Comparison of ENCODE assay signal across 17 cellular contexts in genomic region chr9:88682431-88682831, GRCh38.
"Had no signal": no experiment of that assay in that cellular context is flagged by ENCODE, and none has a peak within 500 bp of the region (broad histone marks: within the 10 kb centered on the region; RNA-seq: fewer than 3 reads in every experiment).

No MANE protein-coding gene starts in this region.

- H3K36me3 Mint-ChIP-seq: activated naive CD4-positive, alpha-beta T cell treated with anti-CD3 and anti-CD28 coated beads, Interleukin-2, amount 50 U/mL, for 24 hours; mesothelial cell of epicardium; WTC11 had no signal

- H3K27me3 ChIP-seq: brain microvascular endothelial cell, foreskin keratinocyte had no signal

- H3K9me3 ChIP-seq: psoas muscle had no signal

- H3K4me1 Mint-ChIP-seq: activated naive CD4-positive, alpha-beta T cell treated with anti-CD3 and anti-CD28 coated beads, Interleukin-2, amount 50 U/mL, for 24 hours; WTC11 had no signal

- H3K4me1 ChIP-seq: foreskin keratinocyte, psoas muscle had no signal

- H3K27ac ChIP-seq: brain microvascular endothelial cell, foreskin keratinocyte, psoas muscle had no signal

- H3K4me3 ChIP-seq: psoas muscle had no signal

- DNase-seq: activated CD4-positive, alpha-beta T cell treated with anti-CD3 and anti-CD28 coated beads for 48 hours; activated CD8-positive, alpha-beta T cell treated with anti-CD3 and anti-CD28 coated beads, Interleukin-2, amount 10 ng/mL, durations not matched to agents 7 days and 5 days; amygdala; brain microvascular endothelial cell; cerebellar nuclear complex; dermis blood vessel endothelial cell; foreskin keratinocyte; head of caudate nucleus; psoas muscle; stimulated activated CD4-positive, alpha-beta T cell treated with anti-CD3 and anti-CD28 coated beads, Interleukin-4, amount 100 ng/mL, for 1 hour; stimulated activated CD8-positive, alpha-beta memory T cell treated with anti-CD3 and anti-CD28 coated beads, Interleukin-4, amount 100 ng/mL, for 48 hours; T-helper 17 cell had no signal

- H3K27me3 Mint-ChIP-seq: stimulated activated naive CD8-positive, alpha-beta T cell treated with anti-CD3 and anti-CD28 coated beads, Interleukin-15, Interleukin-2, amounts not matched to agents 100 ng/mL and 50 ng/mL, for 24 hours; T-helper 17 cell had no signal

- H3K9me3 Mint-ChIP-seq: activated naive CD4-positive, alpha-beta T cell treated with anti-CD3 and anti-CD28 coated beads, Interleukin-2, amount 50 U/mL, for 24 hours; activated T-helper 2 cell treated with anti-CD3 and anti-CD28 coated beads, Interferon-gamma antibody, Interleukin-2, Interleukin-4, amounts not matched to agents 10 μg/mL and 5 μg/mL and 100 μg/mL, durations not matched to agents 14 hours and 24 hours and 36 hours; mesothelial cell of epicardium; stimulated activated naive CD8-positive, alpha-beta T cell treated with anti-CD3 and anti-CD28 coated beads, Interleukin-15, Interleukin-2, amounts not matched to agents 100 ng/mL and 50 ng/mL, for 24 hours had no signal

- H3K36me3 ChIP-seq: brain microvascular endothelial cell had no signal

- H3K4me3 Mint-ChIP-seq: activated CD8-positive, alpha-beta T cell treated with anti-CD3 and anti-CD28 coated beads, Interleukin-2, amount 10 ng/mL, durations not matched to agents 7 days and 5 days; activated naive CD4-positive, alpha-beta T cell treated with anti-CD3 and anti-CD28 coated beads, Interleukin-2, amount 50 U/mL, for 24 hours; mesothelial cell of epicardium; stimulated activated naive CD8-positive, alpha-beta T cell treated with anti-CD3 and anti-CD28 coated beads, Interleukin-15, Interleukin-2, amounts not matched to agents 100 ng/mL and 50 ng/mL, for 24 hours; T-helper 17 cell; WTC11 had no signal

- ATAC-seq: activated CD8-positive, alpha-beta T cell treated with anti-CD3 and anti-CD28 coated beads, Interleukin-2, amount 10 ng/mL, durations not matched to agents 7 days and 5 days; foreskin keratinocyte; psoas muscle; T-helper 17 cell; WTC11 had no signal
